Comparison of ENCODE assay signal across 18 cellular contexts in the genomic region with DNA sequence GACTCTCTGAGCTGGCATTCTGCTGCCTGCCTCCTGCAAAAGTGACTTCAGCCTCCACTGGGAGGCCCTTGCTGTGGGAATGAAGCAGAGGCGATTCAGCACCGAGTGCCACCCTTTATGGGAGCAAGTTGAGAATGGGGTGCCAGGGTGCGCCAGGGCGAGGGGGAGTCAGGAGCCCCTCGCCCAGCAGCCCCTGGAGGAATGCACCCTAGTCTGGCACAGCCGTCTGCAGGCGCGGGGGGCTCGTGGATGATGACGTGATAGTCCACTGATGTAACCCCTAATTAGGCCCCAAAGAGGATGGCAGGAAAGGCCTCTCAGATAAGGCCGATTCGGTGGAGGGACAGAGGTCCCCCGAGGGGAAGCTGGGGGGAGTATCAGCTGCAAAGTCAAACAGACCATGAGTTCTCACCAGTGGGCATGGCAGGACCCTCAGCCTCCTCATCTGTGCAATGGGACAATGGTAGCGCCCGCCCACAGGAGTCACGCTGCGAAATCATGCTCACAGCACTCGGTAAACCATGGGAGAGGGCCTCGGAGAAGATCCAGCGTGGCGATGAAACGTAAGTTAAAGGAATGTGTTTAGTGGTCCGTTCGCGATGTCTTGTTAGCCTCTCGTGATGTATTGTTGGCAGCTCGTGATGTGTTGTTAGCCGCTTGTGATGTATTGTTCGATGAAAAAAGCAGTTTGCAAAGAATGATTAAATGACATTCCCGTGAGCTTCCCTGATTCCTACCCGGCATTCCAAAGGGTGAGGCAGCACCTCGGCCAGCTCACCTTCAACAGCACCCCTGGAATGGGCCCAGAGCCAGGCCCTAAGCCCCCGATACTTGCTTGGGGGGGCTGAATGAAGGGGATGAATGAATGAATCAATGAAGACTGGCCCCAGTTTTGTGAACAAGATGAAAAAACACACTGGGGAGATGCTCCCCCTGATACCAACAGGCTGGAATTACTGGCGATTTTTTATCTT. TPM values are rescaled to one million over a fixed set of nuclear protein-coding genes. Genes with fewer than 3 reads are reported as not detected.
DNase-seq lines count a peak whose midpoint lies in the region; ATAC-seq and TF ChIP-seq lines count a peak whose summit lies in the region.
"Had no signal": no experiment of that assay in that cellular context is flagged by ENCODE, and none has a peak within 500 bp of the region (broad histone marks: within the 10 kb centered on the region; RNA-seq: fewer than 3 reads in every experiment).

No MANE protein-coding gene starts in this region.

- no peak overlapping the region for H2AFZ ChIP-seq in hepatocyte

- H3K4me3 ChIP-seq in BLaER1 treated with 17β-estradiol and CSF1 and Interleukin-3, amounts not matched to agents 10 nM and 100 nM: no peak overlapping the region
- H3K4me3 ChIP-seq in hepatocyte (no peak overlapping the region), neutrophil (ENCODE audit: low read depth in 1 of 2, low read length in 1 of 2) (no peak overlapping the region)
- H3K4me3 ChIP-seq: HAP-1, Peyer's patch, SK-N-MC had no signal

- peaks cover 0 to 19% (median 0%) of the 10 kb centered on the region in 11 experiments; a peak in 9 of 22 replicates for H3K27me3 ChIP-seq in BLaER1 treated with 17β-estradiol and CSF1 and Interleukin-3, amounts not matched to agents 10 nM and 100 nM
- H3K27me3 ChIP-seq in hepatocyte (no peaks in the 10 kb centered on the region), neutrophil (peaks cover 16% of the 10 kb centered on the region)
- H3K27me3 ChIP-seq: Peyer's patch had no signal

- ATAC-seq in GM18873 (IDR thresholded peaks at IDR 0.05; ENCODE audit: low FRiP score, unreplicated experiment): no peak
- ATAC-seq: CD8-positive, alpha-beta T cell had no signal

- no peaks in the 10 kb centered on the region for H3K9me2 ChIP-seq in hepatocyte (replicated peaks; ENCODE audit: insufficient read depth)

- no peaks in the 10 kb centered on the region for H3K79me2 ChIP-seq in hepatocyte

- TF ChIP-seq RAD21 in Ishikawa (IDR thresholded peaks at IDR 0.05; ENCODE audit: low read depth): no peak

- WGBS in hepatocyte (ENCODE audit: low lambda C conversion rate, missing lambda C conversion rate): 82% methylated on average over 34 of the region's 34 CpGs

- H3K9me3 ChIP-seq in BLaER1 treated with 17β-estradiol and CSF1 and Interleukin-3, amounts not matched to agents 10 nM and 100 nM (replicated peaks in 1 of 11): 0 out of 22 replicates have a peak, but pooled peaks cover 0 to 7% (median 0%) of the 10 kb centered on the region in 11 experiments
- H3K9me3 ChIP-seq in hepatocyte (ENCODE audit: low read depth): no peaks in the 10 kb centered on the region
- H3K9me3 ChIP-seq in neutrophil: no peaks in the 10 kb centered on the region
- H3K9me3 ChIP-seq: BE2C, HAP-1, Peyer's patch had no signal

- H3K36me3 ChIP-seq in BLaER1 treated with 17β-estradiol and CSF1 and Interleukin-3, amounts not matched to agents 10 nM and 100 nM: no peaks in the 10 kb centered on the region
- H3K36me3 ChIP-seq in hepatocyte (replicated peaks; ENCODE audit: insufficient read depth, low read depth): no peaks in the 10 kb centered on the region
- no peaks in the 10 kb centered on the region for H3K36me3 ChIP-seq in neutrophil
- H3K36me3 ChIP-seq: BE2C, HAP-1, Peyer's patch had no signal

- peak overlapping the region; percentile 23 to 99 (median 53); a peak in 20 of 22 replicates for H3K4me2 ChIP-seq in BLaER1 treated with 17β-estradiol and CSF1 and Interleukin-3, amounts not matched to agents 10 nM and 100 nM
- no peak overlapping the region for H3K4me2 ChIP-seq in hepatocyte

- H3K9ac ChIP-seq in BLaER1 treated with 17β-estradiol and CSF1 and Interleukin-3, amounts not matched to agents 10 nM and 100 nM: no peak overlapping the region

- TF ChIP-seq CTCF in hepatocyte (IDR thresholded peaks at IDR 0.05; ENCODE audit: poor library complexity) (no peak), neutrophil (IDR thresholded peaks at IDR 0.05) (no peak)

- no peak for TF ChIP-seq EP300 in Ishikawa (IDR thresholded peaks at IDR 0.05; ENCODE audit: borderline replicate concordance)

- no peak overlapping the region for H3K27ac ChIP-seq in BLaER1 treated with 17β-estradiol and CSF1 and Interleukin-3, amounts not matched to agents 10 nM and 100 nM
- peak overlapping the region; percentile 71 for H3K27ac ChIP-seq in hepatocyte
- peak overlapping the region; percentile 46 for H3K27ac ChIP-seq in neutrophil
- H3K27ac ChIP-seq: Peyer's patch, SK-N-MC had no signal

- peaks cover 38 to 81% (median 74%) of the 10 kb centered on the region in 10 experiments for H3K4me1 ChIP-seq in BLaER1 treated with 17β-estradiol and CSF1 and Interleukin-3, amounts not matched to agents 10 nM and 100 nM
- peaks cover 17% of the 10 kb centered on the region for H3K4me1 ChIP-seq in hepatocyte (ENCODE audit: insufficient read depth)
- H3K4me1 ChIP-seq in neutrophil (ENCODE audit: control insufficient read depth in 1 of 2, insufficient read depth in 1 of 2, low read depth in 1 of 2, low read length in 1 of 2): peaks cover 8 to 17% of the 10 kb centered on the region in 2 experiments
- H3K4me1 ChIP-seq: BE2C, HAP-1, Peyer's patch had no signal

- no peak for DNase-seq in hepatocyte (ENCODE audit: low spot score)
- DNase-seq in NCI-H510A treated with DMSO at 0.1 percent for 48 hours (lab: John Stamatoyannopoulos, UW): no peak
- no peak for DNase-seq in AML-193 (lab: John Stamatoyannopoulos, UW)
- DNase-seq: BE2C; CD8-positive, alpha-beta T cell; KBM-7; NCI-H1417 treated with DMSO at 0.1 percent for 48 hours; NCI-H2029; NCI-H510A; NCI-H82; Peyer's patch; Right ventricle myocardium superior had no signal

- no peaks in the 10 kb centered on the region; a peak in 1 of 22 replicates for H4K20me1 ChIP-seq in BLaER1 treated with 17β-estradiol and CSF1 and Interleukin-3, amounts not matched to agents 10 nM and 100 nM
- no peaks in the 10 kb centered on the region for H4K20me1 ChIP-seq in hepatocyte (ENCODE audit: insufficient read depth, poor library complexity, severe bottlenecking)

TF ChIP-seq in Ishikawa, 13 proteins besides CTCF, POLR2A, EP300 and RAD21:
- TF ChIP-seq FOXM1 (IDR thresholded peaks at IDR 0.05; ENCODE audit: borderline replicate concordance, low read depth): no peak
- TF ChIP-seq, protein P1, sequence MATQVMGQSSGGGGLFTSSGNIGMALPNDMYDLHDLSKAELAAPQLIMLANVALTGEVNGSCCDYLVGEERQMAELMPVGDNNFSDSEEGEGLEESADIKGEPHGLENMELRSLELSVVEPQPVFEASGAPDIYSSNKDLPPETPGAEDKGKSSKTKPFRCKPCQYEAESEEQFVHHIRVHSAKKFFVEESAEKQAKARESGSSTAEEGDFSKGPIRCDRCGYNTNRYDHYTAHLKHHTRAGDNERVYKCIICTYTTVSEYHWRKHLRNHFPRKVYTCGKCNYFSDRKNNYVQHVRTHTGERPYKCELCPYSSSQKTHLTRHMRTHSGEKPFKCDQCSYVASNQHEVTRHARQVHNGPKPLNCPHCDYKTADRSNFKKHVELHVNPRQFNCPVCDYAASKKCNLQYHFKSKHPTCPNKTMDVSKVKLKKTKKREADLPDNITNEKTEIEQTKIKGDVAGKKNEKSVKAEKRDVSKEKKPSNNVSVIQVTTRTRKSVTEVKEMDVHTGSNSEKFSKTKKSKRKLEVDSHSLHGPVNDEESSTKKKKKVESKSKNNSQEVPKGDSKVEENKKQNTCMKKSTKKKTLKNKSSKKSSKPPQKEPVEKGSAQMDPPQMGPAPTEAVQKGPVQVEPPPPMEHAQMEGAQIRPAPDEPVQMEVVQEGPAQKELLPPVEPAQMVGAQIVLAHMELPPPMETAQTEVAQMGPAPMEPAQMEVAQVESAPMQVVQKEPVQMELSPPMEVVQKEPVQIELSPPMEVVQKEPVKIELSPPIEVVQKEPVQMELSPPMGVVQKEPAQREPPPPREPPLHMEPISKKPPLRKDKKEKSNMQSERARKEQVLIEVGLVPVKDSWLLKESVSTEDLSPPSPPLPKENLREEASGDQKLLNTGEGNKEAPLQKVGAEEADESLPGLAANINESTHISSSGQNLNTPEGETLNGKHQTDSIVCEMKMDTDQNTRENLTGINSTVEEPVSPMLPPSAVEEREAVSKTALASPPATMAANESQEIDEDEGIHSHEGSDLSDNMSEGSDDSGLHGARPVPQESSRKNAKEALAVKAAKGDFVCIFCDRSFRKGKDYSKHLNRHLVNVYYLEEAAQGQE (IDR thresholded peaks at IDR 0.05; ENCODE audit: low read depth): peak; percentile 57
TF ChIP-seq in Ishikawa: peak in this region for 1.

RNA-seq across cellular contexts. Expression of a gene that starts 49.7 kb away (rescaled TPM):
- total RNA-seq in hepatocyte: 4.3 and 6.5 TPM in 2 replicates
- polyA plus RNA-seq in hepatocyte: 5.3 and 8.3 TPM in 2 replicates

Comparison
In these comparisons a context has a peak if more than half of its experiments do, and no peak if none do; other contexts are left out.
1. H3K27ac ChIP-seq: peak in hepatocyte (single experiment) and neutrophil (single experiment); none in BLaER1 treated with 17β-estradiol and CSF1 and Interleukin-3, amounts not matched to agents 10 nM and 100 nM (0 of 11).